8 cellular contexts compared by ENCODE assay signal in the genomic region with DNA sequence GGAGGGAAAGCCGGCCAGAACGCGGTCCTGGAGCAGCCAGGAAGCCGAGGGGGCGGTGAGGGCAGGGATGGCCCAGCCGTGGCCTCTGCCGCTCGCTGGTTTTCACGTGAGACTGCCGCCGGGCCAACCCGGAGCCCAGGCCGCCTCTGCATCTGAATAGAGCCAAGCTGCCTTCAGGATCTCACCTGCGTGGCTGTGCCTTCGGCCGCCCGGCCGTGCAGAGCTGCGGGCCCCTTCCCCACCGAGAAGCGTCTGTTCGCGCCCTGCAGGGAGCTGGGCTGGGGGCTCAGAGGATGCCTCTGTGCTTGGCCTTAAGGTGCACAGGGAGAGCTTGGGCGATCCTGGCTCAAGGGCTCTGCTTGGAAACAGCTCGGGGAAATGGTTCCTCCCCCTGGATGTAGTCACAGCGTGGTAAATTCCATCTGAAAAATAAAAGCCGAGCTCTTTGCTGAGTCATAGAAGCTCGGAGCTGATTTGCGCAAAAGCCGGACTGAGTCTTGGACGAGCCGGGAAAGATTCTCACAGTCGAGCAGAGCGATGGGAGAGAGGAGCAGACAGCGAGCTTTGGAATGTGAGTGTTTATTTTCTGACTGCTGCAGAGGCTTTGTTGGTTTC. TPM values are rescaled to one million over a fixed set of nuclear protein-coding genes. Genes with fewer than 3 reads are reported as not detected.
DNase-seq lines count a peak whose midpoint lies in the region; TF ChIP-seq lines count a peak whose summit lies in the region.

JAKMIP3 (plus strand) TSS at position 456 of the 615 bp plus-strand sequence. CDS start 38,863 bp downstream, outside the sequence.

- H4K8ac ChIP-seq in mesenchymal stem cell (ENCODE audit: low read length), result peak within 1 kb of the TSS; percentile 88

- CTCF ChIA-PET in RWPE1 (lab: Yijun Ruan, JAX), result interaction anchor here (0.7 to 1.9 kb wide), 2 partner anchors 9 to 77 kb away, joined by 3 to 8 read pairs; no protein-coding TSS in a partner anchor

- H2BK12ac ChIP-seq in mesenchymal stem cell (ENCODE audit: low read length in 2 of 2), result peak within 1 kb of the TSS in 1 of 2 experiments; percentile 91

- peak within 1 kb of the TSS; percentile 62 for H3K4me2 ChIP-seq in mesenchymal stem cell (ENCODE audit: low read length, poor library complexity, severe bottlenecking)

- H2AK5ac ChIP-seq in mesenchymal stem cell (ENCODE audit: low read length, severe bottlenecking), result no peak within 1 kb of the TSS

- peak within 1 kb of the TSS; percentile 48 for H2AFZ ChIP-seq in mesenchymal stem cell (ENCODE audit: low read depth, low read length)

- peak within 1 kb of the TSS; percentile 76 for H4K91ac ChIP-seq in mesenchymal stem cell (ENCODE audit: low read length)

- H3K27ac ChIP-seq in RWPE1 (peak within 1 kb of the TSS; percentile 60), mesenchymal stem cell (ENCODE audit: low read length, poor library complexity, severe bottlenecking) (peak within 1 kb of the TSS; percentile 31), suprapubic skin (no peak within 1 kb of the TSS)

- TF ChIP-seq EP300 in suprapubic skin (IDR thresholded peaks at IDR 0.05), result no peak

- peak within 1 kb of the TSS; percentile 32 for H2BK5ac ChIP-seq in mesenchymal stem cell (ENCODE audit: low read depth, low read length, poor library complexity, severe bottlenecking)

- TF ChIP-seq CTCF in RWPE1 (conservative IDR thresholded peaks at IDR 0.05; ENCODE audit: low read depth), result no peak
- TF ChIP-seq CTCF in suprapubic skin (IDR thresholded peaks at IDR 0.05), result no peak

- H3K36me3 ChIP-seq in mesenchymal stem cell (ENCODE audit: control insufficient read depth in 1 of 2, insufficient read depth in 2 of 2, low read depth in 1 of 2, low read length in 2 of 2) (no peaks in the 10 kb centered on the region), suprapubic skin (no peaks in the 10 kb centered on the region)

- H3K9ac ChIP-seq in mesenchymal stem cell (ENCODE audit: low read length), result peak within 1 kb of the TSS; percentile 79

- peak within 1 kb of the TSS; percentile 57 to 89 for H3K18ac ChIP-seq in mesenchymal stem cell (ENCODE audit: low read depth in 1 of 2, low read length in 2 of 2)

- no peak within 1 kb of the TSS for H2BK15ac ChIP-seq in mesenchymal stem cell (ENCODE audit: low read depth, poor library complexity, severe bottlenecking)

- peak within 1 kb of the TSS in 1 of 2 experiments; percentile 4 for H3K4ac ChIP-seq in mesenchymal stem cell (ENCODE audit: low read depth in 1 of 2, low read length in 2 of 2)

- WGBS in mesenchymal stem cell, result 32% methylated on average over 35 of the region's 35 CpGs
- WGBS in suprapubic skin, result 13% methylated on average over 18 of the region's 35 CpGs

- DNase-seq in ELR (ENCODE audit: low read depth) (peak; percentile 85), RWPE1 (ENCODE audit: low spot score) (peak; percentile 84), epidermal melanocyte (ENCODE audit: insufficient read length, low spot score) (peak; percentile 69), mesenchymal stem cell (peak; percentile 96), suprapubic skin (ENCODE audit: low spot score in 2 of 2) (peak; percentile 60 to 76), erythroblast (lab: John Stamatoyannopoulos, UW) (no peak)
- no peak for DNase-seq in activated effector memory CD4-positive, alpha-beta T cell treated with Interleukin-2 at 50 U/mL for 16 hours
- DNase-seq in effector CD8-positive, alpha-beta T cell (lab: John Stamatoyannopoulos, UW), result no peak

- peak within 1 kb of the TSS in 1 of 2 experiments; percentile 68 for H3K14ac ChIP-seq in mesenchymal stem cell (ENCODE audit: low read length in 2 of 2)

- H3K9me3 ChIP-seq in mesenchymal stem cell (ENCODE audit: control insufficient read depth, low read length) (no peaks in the 10 kb centered on the region), suprapubic skin (no peaks in the 10 kb centered on the region)

- H3K23ac ChIP-seq in mesenchymal stem cell (ENCODE audit: low read length in 2 of 2), result peak within 1 kb of the TSS in 1 of 2 experiments; percentile 47

- H2BK120ac ChIP-seq in mesenchymal stem cell (ENCODE audit: low read depth, low read length), result no peak within 1 kb of the TSS

- no peaks in the 10 kb centered on the region for H3K79me1 ChIP-seq in mesenchymal stem cell (replicated peaks; ENCODE audit: low read length, poor library complexity, severe bottlenecking)

- H3K27me3 ChIP-seq in mesenchymal stem cell (ENCODE audit: control insufficient read depth in 1 of 2, insufficient read depth in 1 of 2, low read length in 2 of 2) (no peaks in the 10 kb centered on the region), suprapubic skin (no peaks in the 10 kb centered on the region)

- H3K4me3 ChIP-seq in mesenchymal stem cell (ENCODE audit: insufficient read depth in 1 of 2, low read depth in 1 of 2, low read length in 2 of 2) (peak within 1 kb of the TSS; percentile 34 to 87), suprapubic skin (peak within 1 kb of the TSS; percentile 45)

- peaks cover 11% of the 10 kb centered on the region for H3K4me1 ChIP-seq in mesenchymal stem cell (ENCODE audit: control insufficient read depth, insufficient read depth, low read depth, low read length)
- H3K4me1 ChIP-seq in suprapubic skin, result peaks cover 16% of the 10 kb centered on the region

- TF ChIP-seq POLR2A in suprapubic skin (IDR thresholded peaks at IDR 0.05) (no peak), erythroblast (IDR thresholded peaks at IDR 0.05; ENCODE audit: low read length) (no peak)

- POLR2A ChIA-PET in RWPE1 (lab: Yijun Ruan, JAX; ENCODE audit: low non-redundant PET), result no interaction called here

RNA-seq across cellular contexts. Expression of gene JAKMIP3, which starts in this region (rescaled TPM):
- polyA plus RNA-seq in mesenchymal stem cell (2013, experiment 1 of 2), result 0.03 TPM
- polyA plus RNA-seq in mesenchymal stem cell (2013, experiment 2 of 2), result 0.05 TPM
- total RNA-seq in suprapubic skin, result 1 to 10 TPM in 1 of 4 donors, under 1 TPM in 3; 0.15 to 2.4 (median 0.51) TPM

Comparison
In these comparisons a context has a peak if more than half of its experiments do, and no peak if none do; other contexts are left out.
1. DNase-seq: peak in ELR (single experiment), RWPE1 (single experiment), epidermal melanocyte (single experiment), mesenchymal stem cell (single experiment) and suprapubic skin (2 of 2); none in activated effector memory CD4-positive, alpha-beta T cell treated with Interleukin-2 at 50 U/mL for 16 hours (single experiment), effector CD8-positive, alpha-beta T cell (single experiment) and erythroblast (0 of 2).